In the genomic region with DNA sequence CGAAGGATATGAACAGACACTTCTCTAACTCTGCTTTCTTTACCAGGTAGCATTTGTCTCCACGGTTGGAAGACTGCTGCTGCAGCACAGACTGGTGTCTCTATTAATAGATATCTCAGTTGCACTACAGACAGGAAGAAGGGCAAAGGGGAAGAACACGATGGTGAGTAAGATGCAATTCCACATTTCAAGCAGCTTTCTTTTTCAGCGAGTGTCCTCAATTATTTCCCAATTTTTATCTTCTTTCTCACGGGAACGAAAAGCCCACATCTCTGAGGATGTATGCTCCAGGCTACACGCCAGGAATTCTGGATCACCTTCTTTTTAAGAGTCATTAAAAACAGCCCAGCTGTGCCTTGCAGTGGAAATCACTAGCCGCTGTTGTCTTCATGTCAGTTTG, we compare ENCODE assay signal across 1 cellular context.
TF ChIP-seq lines count a peak whose summit lies in the region.

No MANE protein-coding gene starts in this region.

TF ChIP-seq in GM12878, 131 proteins besides CTCF, POLR2A, EP300 and RAD21 (continued from another document):
- TF ChIP-seq IRF5 (IDR thresholded peaks at IDR 0.05; ENCODE audit: borderline replicate concordance): no peak
TF ChIP-seq in GM12878: peak in this region for 0.
